In genomic region chr3:52536369-52537164, GRCh38 we compare ENCODE assay signal across 1 cellular context.
TF ChIP-seq lines count a peak whose summit lies in the region.

TSS of gene UQCC5 (plus strand) at chr3:52536605. CDS start at chr3:52536756, 151 bp downstream.

TF ChIP-seq in HepG2, 621 proteins besides CTCF, POLR2A, EP300 and RAD21 (continued from another document and continues in another):
- no peak for TF ChIP-seq ZEB1 (IDR thresholded peaks at IDR 0.05; ENCODE audit: insufficient replicate concordance, low read depth)
- no peak; the same call in 1 of the 2 replicates for TF ChIP-seq CREM (IDR thresholded peaks at IDR 0.05)
- TF ChIP-seq CREM (CRISPR knock-in tag; IDR thresholded peaks at IDR 0.05) = no peak
- 0 out of 2 replicates have a peak, but pooled peaks have one; percentile 13 for TF ChIP-seq ONECUT2 (CRISPR knock-in tag; IDR thresholded peaks at IDR 0.05)
- TF ChIP-seq ZMAT5 (CRISPR knock-in tag; IDR thresholded peaks at IDR 0.05; ENCODE audit: borderline replicate concordance, low read depth) = no peak
- 0 out of 2 replicates have a peak, but pooled peaks have one; percentile 39 for TF ChIP-seq ELK4 (CRISPR knock-in tag; IDR thresholded peaks at IDR 0.05; ENCODE audit: borderline replicate concordance)
- TF ChIP-seq ZNF280B (CRISPR knock-in tag; IDR thresholded peaks at IDR 0.05; ENCODE audit: borderline replicate concordance) = no peak; the same call in none of the 2 replicates
- peak; percentile 59 for TF ChIP-seq POGZ (CRISPR knock-in tag; IDR thresholded peaks at IDR 0.05)
- peak; percentile 48 for TF ChIP-seq ZBTB43 (CRISPR knock-in tag; conservative IDR thresholded peaks at IDR 0.05)
- TF ChIP-seq LCORL (IDR thresholded peaks at IDR 0.05) = no peak
- TF ChIP-seq LCORL (CRISPR knock-in tag; IDR thresholded peaks at IDR 0.05) = peak; percentile 69
- peak; percentile 95 for TF ChIP-seq ZGPAT (CRISPR knock-in tag; IDR thresholded peaks at IDR 0.05)
- TF ChIP-seq HMGXB3 (CRISPR knock-in tag; IDR thresholded peaks at IDR 0.05; ENCODE audit: borderline replicate concordance) = no peak
- TF ChIP-seq MEIS1 (CRISPR knock-in tag; IDR thresholded peaks at IDR 0.05; ENCODE audit: borderline replicate concordance) = no peak; the same call in 1 of the 2 replicates
- peak; percentile 97 for TF ChIP-seq ZNF326 (CRISPR knock-in tag; IDR thresholded peaks at IDR 0.05; ENCODE audit: borderline replicate concordance)
- TF ChIP-seq ZNF317 (CRISPR knock-in tag; IDR thresholded peaks at IDR 0.05) = 0 out of 2 replicates have a peak, but pooled peaks have one; percentile 48
- TF ChIP-seq ZNF672 (CRISPR knock-in tag; IDR thresholded peaks at IDR 0.05) = no peak; the same call in 1 of the 2 replicates
- peak; percentile 65; the same call in 1 of the 2 replicates for TF ChIP-seq GATA4 (IDR thresholded peaks at IDR 0.05; ENCODE audit: borderline replicate concordance, low read depth)
- TF ChIP-seq ZNF282 (IDR thresholded peaks at IDR 0.05; ENCODE audit: partially characterized antibody) = no peak
- TF ChIP-seq FIP1L1 (IDR thresholded peaks at IDR 0.05; ENCODE audit: borderline replicate concordance, insufficient read depth, low read depth, low read length) = peak; percentile 94; the same call in 1 of the 2 replicates
- no peak for TF ChIP-seq ZBTB34 (CRISPR knock-in tag; IDR thresholded peaks at IDR 0.05)
- TF ChIP-seq GZF1 (CRISPR knock-in tag; IDR thresholded peaks at IDR 0.05) = peak; percentile 20; the same call in 1 of the 2 replicates
- 0 out of 2 replicates have a peak, but pooled peaks have one; percentile 11 for TF ChIP-seq BRF2 (CRISPR knock-in tag; IDR thresholded peaks at IDR 0.05)
- peak; percentile 78 for TF ChIP-seq ZNF564 (CRISPR knock-in tag; IDR thresholded peaks at IDR 0.05)
- peak; percentile 70 for TF ChIP-seq ISL2 (CRISPR knock-in tag; IDR thresholded peaks at IDR 0.05)
- peak; percentile 68; the same call in 1 of the 2 replicates for TF ChIP-seq TRAFD1 (CRISPR knock-in tag; IDR thresholded peaks at IDR 0.05; ENCODE audit: borderline replicate concordance)
- no peak for TF ChIP-seq ZSCAN22 (CRISPR knock-in tag; IDR thresholded peaks at IDR 0.05)
- TF ChIP-seq MTERF4 (CRISPR knock-in tag; IDR thresholded peaks at IDR 0.05) = peak; percentile 95; the same call in 1 of the 2 replicates
- no peak for TF ChIP-seq NFE2L2 (IDR thresholded peaks at IDR 0.05; ENCODE audit: low read length)
- peak; percentile 77; the same call in 1 of the 2 replicates for TF ChIP-seq ZNF451 (CRISPR knock-in tag; IDR thresholded peaks at IDR 0.05)
- TF ChIP-seq HOXA3 (CRISPR knock-in tag; IDR thresholded peaks at IDR 0.05) = peak; percentile 74
- peak; percentile 81; the same call in 1 of the 2 replicates for TF ChIP-seq ZNF839 (CRISPR knock-in tag; IDR thresholded peaks at IDR 0.05; ENCODE audit: borderline replicate concordance)
- TF ChIP-seq ZNF639 (CRISPR knock-in tag; conservative IDR thresholded peaks at IDR 0.05) = no peak; the same call in 1 of the 2 replicates
- no peak for TF ChIP-seq ZNF256 (CRISPR knock-in tag; conservative IDR thresholded peaks at IDR 0.05)
- TF ChIP-seq ZFP41 (CRISPR knock-in tag; IDR thresholded peaks at IDR 0.05; ENCODE audit: borderline replicate concordance) = peak; percentile 73; the same call in 1 of the 2 replicates
- TF ChIP-seq CAMTA2 (CRISPR knock-in tag; IDR thresholded peaks at IDR 0.05; ENCODE audit: borderline replicate concordance) = peak; percentile 96
- 0 out of 2 replicates have a peak, but pooled peaks have one; percentile 26 for TF ChIP-seq SNAPC2 (CRISPR knock-in tag; IDR thresholded peaks at IDR 0.05)
- no peak; the same call in 1 of the 2 replicates for TF ChIP-seq ZNF644 (CRISPR knock-in tag; IDR thresholded peaks at IDR 0.05; ENCODE audit: low read depth)
- TF ChIP-seq SOX13 (IDR thresholded peaks at IDR 0.05) = peak; percentile 17; the same call in 1 of the 2 replicates
- no peak for TF ChIP-seq SOX13 (CRISPR knock-in tag; conservative IDR thresholded peaks at IDR 0.05 in 1 of 2, IDR thresholded peaks at IDR 0.05 in 1 of 2)
- TF ChIP-seq NFYB (CRISPR knock-in tag; IDR thresholded peaks at IDR 0.05) = peak; percentile 97
- TF ChIP-seq ZNF580 (CRISPR knock-in tag; IDR thresholded peaks at IDR 0.05; ENCODE audit: borderline replicate concordance, low read depth) = peak; percentile 86; the same call in 1 of the 2 replicates
- TF ChIP-seq NAIF1 (CRISPR knock-in tag; IDR thresholded peaks at IDR 0.05; ENCODE audit: borderline replicate concordance) = 0 out of 2 replicates have a peak, but pooled peaks have one; percentile 77
- TF ChIP-seq ZNF543 (CRISPR knock-in tag; IDR thresholded peaks at IDR 0.05) = peak; percentile 92
- TF ChIP-seq DDIT3 (CRISPR knock-in tag; IDR thresholded peaks at IDR 0.05) = no peak
